In genomic region chr10:74981831-74982633, GRCh38 we compare ENCODE assay signal across 21 cellular contexts.
DNase-seq lines count a peak whose midpoint lies in the region; ATAC-seq and TF ChIP-seq lines count a peak whose summit lies in the region.
"Had no signal": no experiment of that assay in that cellular context is flagged by ENCODE, and none has a peak within 500 bp of the region (broad histone marks: within the 10 kb centered on the region; RNA-seq: fewer than 3 reads in every experiment).

No MANE protein-coding gene starts in this region.

- no peak overlapping the region for H2AFZ ChIP-seq in KMS-11 (ENCODE audit: low read depth)

- intact Hi-C loops in natural killer cell (cut with micrococcal nuclease) (loop anchor here (2.0 kb wide), 1 partner anchor 81 kb away; no protein-coding TSS in a partner anchor), Caco-2 (cut with micrococcal nuclease; ENCODE audit: unreplicated experiment) (no loop called here)

- peak overlapping the region; percentile 14; the same call in 1 of the 2 replicates for H3K27ac ChIP-seq in KMS-11
- no peak overlapping the region for H3K27ac ChIP-seq in WERI-Rb-1
- H3K27ac ChIP-seq: 22Rv1, BLaER1, lower lobe of right lung, psoas muscle had no signal

- ATAC-seq in natural killer cell, result peak in 1 of 3 donors; percentile 25
- ATAC-seq in GM19351 (IDR thresholded peaks at IDR 0.05; ENCODE audit: unreplicated experiment), result no peak
- ATAC-seq: lower lobe of right lung; naive thymus-derived CD4-positive, alpha-beta T cell; psoas muscle had no signal

- DNase-seq in NCI-H1092 treated with DMSO at 0.1 percent for 48 hours (lab: John Stamatoyannopoulos, UW) (peak; percentile 27), NCI-H1092 (lab: John Stamatoyannopoulos, UW) (no peak), WERI-Rb-1 (peak; percentile 14), natural killer cell (no peak), HFFc6 (no peak), Caco-2 (no peak)
- DNase-seq: activated effector memory CD4-positive, alpha-beta T cell treated with Interleukin-2 at 50 U/mL for 16 hours; erythroblast; lower lobe of right lung; naive thymus-derived CD4-positive, alpha-beta T cell; NCI-H2029 treated with DMSO at 0.1 percent for 48 hours; psoas muscle; Right ventricle myocardium superior; stimulated activated CD4-positive, alpha-beta T cell treated with anti-CD3 and anti-CD28 coated beads, Interleukin-15, amount 100 ng/mL, for 24 hours had no signal

- no peak overlapping the region for H3K9ac ChIP-seq in KMS-11
- H3K9ac ChIP-seq: BLaER1 had no signal

- H3K27ac Mint-ChIP-seq in natural killer cell (peak overlapping the region; percentile 58 to 84), HFFc6 (no peak overlapping the region), Caco-2 (ENCODE audit: unreplicated experiment) (no peak overlapping the region)
- H3K27ac Mint-ChIP-seq: dendritic cell treated with granulocyte-macrophage colony-stimulating factor and Interleukin-4, amounts not matched to agents 40 ng/mL and 50 ng/mL, for 4 days; stimulated activated naive CD8-positive, alpha-beta T cell treated with anti-CD3 and anti-CD28 coated beads, Interleukin-15, Interleukin-2, amounts not matched to agents 100 ng/mL and 50 ng/mL, for 24 hours; T-helper 1 cell treated with Interleukin-12 subunit alpha and Interleukin-12 subunit beta and Interleukin-4 antibody, amounts not matched to agents 30 μg/mL and 1 μg/mL, for 36 hours had no signal

- H4K20me1 ChIP-seq in KMS-11 (ENCODE audit: insufficient read depth), result no peaks in the 10 kb centered on the region
- H4K20me1 ChIP-seq: BLaER1 had no signal

- H3K27me3 Mint-ChIP-seq in natural killer cell (ENCODE audit: low read depth in 2 of 2) (no peaks in the 10 kb centered on the region), HFFc6 (ENCODE audit: insufficient read depth) (peaks cover 3% of the 10 kb centered on the region; the same call in 1 of the 2 replicates), Caco-2 (ENCODE audit: insufficient read depth, unreplicated experiment) (no peaks in the 10 kb centered on the region)
- H3K27me3 Mint-ChIP-seq: dendritic cell treated with granulocyte-macrophage colony-stimulating factor and Interleukin-4, amounts not matched to agents 40 ng/mL and 50 ng/mL, for 4 days; naive thymus-derived CD4-positive, alpha-beta T cell; stimulated activated naive CD8-positive, alpha-beta T cell treated with anti-CD3 and anti-CD28 coated beads, Interleukin-15, Interleukin-2, amounts not matched to agents 100 ng/mL and 50 ng/mL, for 24 hours had no signal

- TF ChIP-seq CTCF in KMS-11 (conservative IDR thresholded peaks at IDR 0.05; ENCODE audit: low read depth, low read length) (no peak), WERI-Rb-1 (IDR thresholded peaks at IDR 0.05; ENCODE audit: low read depth, low read length) (no peak), natural killer cell (IDR thresholded peaks at IDR 0.05) (no peak), HFFc6 (IDR thresholded peaks at IDR 0.05) (no peak), Caco-2 (IDR thresholded peaks at IDR 0.05; ENCODE audit: insufficient read depth in 1 of 2, low read depth in 1 of 2, low read length in 1 of 2, severe bottlenecking in 1 of 2, unreplicated experiment in 1 of 2) (no peak)

- H3K79me2 ChIP-seq in KMS-11 (ENCODE audit: insufficient read depth, low read depth), result no peaks in the 10 kb centered on the region

- no TSS peak for BruUV-seq in Caco-2 (replicated peaks; lab: Mats Ljungman, UMichigan)

- H3K4me1 ChIP-seq in KMS-11 (ENCODE audit: low read depth, poor library complexity, severe bottlenecking) (peaks cover 61% of the 10 kb centered on the region), Caco-2 (no peaks in the 10 kb centered on the region)

- H3K36me3 ChIP-seq in KMS-11 (ENCODE audit: insufficient read depth) (no peaks in the 10 kb centered on the region), WERI-Rb-1 (peaks cover 3% of the 10 kb centered on the region), Caco-2 (ENCODE audit: control insufficient read depth, insufficient read depth, low read length) (no peaks in the 10 kb centered on the region)

- H3K4me3 Mint-ChIP-seq in natural killer cell (no peak overlapping the region), HFFc6 (no peak overlapping the region), Caco-2 (ENCODE audit: unreplicated experiment) (no peak overlapping the region)
- H3K4me3 Mint-ChIP-seq: dendritic cell treated with granulocyte-macrophage colony-stimulating factor and Interleukin-4, amounts not matched to agents 40 ng/mL and 50 ng/mL, for 4 days; naive thymus-derived CD4-positive, alpha-beta T cell; stimulated activated naive CD8-positive, alpha-beta T cell treated with anti-CD3 and anti-CD28 coated beads, Interleukin-15, Interleukin-2, amounts not matched to agents 100 ng/mL and 50 ng/mL, for 24 hours; T-helper 1 cell treated with Interleukin-12 subunit alpha and Interleukin-12 subunit beta and Interleukin-4 antibody, amounts not matched to agents 30 μg/mL and 1 μg/mL, for 36 hours had no signal

- H3K27me3 ChIP-seq in KMS-11 (ENCODE audit: insufficient read depth, low read depth) (no peaks in the 10 kb centered on the region), WERI-Rb-1 (ENCODE audit: insufficient read depth, low read depth, severe bottlenecking) (no peaks in the 10 kb centered on the region), Caco-2 (replicated peaks; ENCODE audit: control insufficient read depth, insufficient read depth, low read length) (no peaks in the 10 kb centered on the region)
- H3K27me3 ChIP-seq: BLaER1 had no signal

- H3K4me3 ChIP-seq in KMS-11 (IDR thresholded peaks at IDR 0.05; ENCODE audit: insufficient read depth, low read depth, low read length) (no peak overlapping the region), WERI-Rb-1 (ENCODE audit: low read depth, low read length) (no peak overlapping the region), Caco-2 (ENCODE audit: low read depth, low read length) (no peak overlapping the region)
- H3K4me3 ChIP-seq: BLaER1, lower lobe of right lung, psoas muscle had no signal

- H3K4me1 Mint-ChIP-seq in natural killer cell, result peaks cover 32 to 48% of the 10 kb centered on the region in 2 donors
- no peaks in the 10 kb centered on the region for H3K4me1 Mint-ChIP-seq in HFFc6 (ENCODE audit: low read depth)
- no peaks in the 10 kb centered on the region for H3K4me1 Mint-ChIP-seq in Caco-2 (ENCODE audit: low read depth, unreplicated experiment)

- H3K9me3 ChIP-seq in WERI-Rb-1 (ENCODE audit: severe bottlenecking) (no peaks in the 10 kb centered on the region), Caco-2 (no peaks in the 10 kb centered on the region)
- H3K9me3 ChIP-seq: BLaER1, lower lobe of right lung, psoas muscle had no signal

- H3K36me3 Mint-ChIP-seq in natural killer cell (peaks cover 19% of the 10 kb centered on the region), HFFc6 (ENCODE audit: low read depth) (peaks cover 55% of the 10 kb centered on the region), Caco-2 (ENCODE audit: insufficient read depth, unreplicated experiment) (no peaks in the 10 kb centered on the region)

- CTCF ChIA-PET in Caco-2 (lab: Charles Lee), result no interaction called here

- POLR2A ChIA-PET in Caco-2 (lab: Charles Lee), result no interaction called here

- no peaks in the 10 kb centered on the region for H3K9me3 Mint-ChIP-seq in natural killer cell
- no peaks in the 10 kb centered on the region for H3K9me3 Mint-ChIP-seq in HFFc6
- H3K9me3 Mint-ChIP-seq in Caco-2 (ENCODE audit: unreplicated experiment), result no peaks in the 10 kb centered on the region
- H3K9me3 Mint-ChIP-seq: dendritic cell treated with granulocyte-macrophage colony-stimulating factor and Interleukin-4, amounts not matched to agents 40 ng/mL and 50 ng/mL, for 4 days; naive thymus-derived CD4-positive, alpha-beta T cell; stimulated activated naive CD8-positive, alpha-beta T cell treated with anti-CD3 and anti-CD28 coated beads, Interleukin-15, Interleukin-2, amounts not matched to agents 100 ng/mL and 50 ng/mL, for 24 hours; T-helper 1 cell treated with Interleukin-12 subunit alpha and Interleukin-12 subunit beta and Interleukin-4 antibody, amounts not matched to agents 30 μg/mL and 1 μg/mL, for 36 hours had no signal

- no peak overlapping the region; the same call in 1 of the 2 replicates for H3K4me2 ChIP-seq in KMS-11
- H3K4me2 ChIP-seq: BLaER1 had no signal

Comparison
In these comparisons a context has a peak if more than half of its experiments do, and no peak if none do; other contexts are left out.
1. DNase-seq: peak in NCI-H1092 treated with DMSO at 0.1 percent for 48 hours (single experiment) and WERI-Rb-1 (single experiment); none in NCI-H1092 (single experiment), natural killer cell (single experiment), HFFc6 (single experiment) and Caco-2 (0 of 2).
2. H3K27ac Mint-ChIP-seq: peak in natural killer cell (2 of 2); none in HFFc6 (single experiment) and Caco-2 (single experiment).